Comparison of ENCODE assay signal across 7 cellular contexts in the genomic region with DNA sequence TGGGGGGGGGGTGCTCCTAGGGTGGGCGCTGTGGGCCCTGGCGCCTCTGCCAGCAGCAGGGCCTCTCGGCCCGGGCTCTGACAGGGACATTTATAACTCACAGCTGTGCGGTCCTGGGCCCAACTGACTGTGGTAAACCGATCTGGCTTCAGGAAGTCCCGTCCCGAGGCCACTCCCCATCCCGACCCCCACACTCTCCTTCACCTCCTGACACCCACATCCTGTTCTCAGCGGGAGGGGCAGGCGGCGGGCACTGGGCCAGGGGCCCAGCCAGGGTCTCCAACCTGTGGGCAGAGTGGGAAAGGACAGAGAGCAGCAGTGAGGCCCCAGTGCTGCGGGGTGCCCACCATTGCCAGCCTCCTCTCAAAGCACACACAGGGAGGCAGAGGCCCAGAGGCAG.
DNase-seq lines count a peak whose midpoint lies in the region; ATAC-seq and TF ChIP-seq lines count a peak whose summit lies in the region.

No MANE protein-coding gene starts in this region.

- peak; percentile 90 for ATAC-seq in GM19395 (IDR thresholded peaks at IDR 0.05; ENCODE audit: unreplicated experiment)
- peak; percentile 69 for ATAC-seq in HG03135 (IDR thresholded peaks at IDR 0.05; ENCODE audit: unreplicated experiment)

- DNase-seq in activated CD4-positive, CD25-positive, alpha-beta regulatory T cell (lab: John Stamatoyannopoulos, UW): peak in 3 of 4 experiments; percentile 9 to 34 (median 27)
- DNase-seq in fibroblast of mammary gland (ENCODE audit: low read depth) (peak; percentile 53), spleen (peak; percentile 87), DMS 273 (lab: John Stamatoyannopoulos, UW; ENCODE audit: unreplicated experiment) (no peak), amygdala (lab: John Stamatoyannopoulos, UW) (no peak)

- 0 to 5% (median 2%) methylated on average over 3 to 13 of the region's 13 CpGs for WGBS in spleen, 5 donors

- peak in 1 of 3 donors; percentile 43 for TF ChIP-seq POLR2A in spleen (IDR thresholded peaks at IDR 0.05)

- H3K36me3 ChIP-seq in spleen: peaks cover 0 to 31% (median 0%) of the 10 kb centered on the region in 6 donors

- peaks cover 49 to 100% (median 78%) of the 10 kb centered on the region in 6 donors for H3K4me1 ChIP-seq in spleen

- H3K27me3 ChIP-seq in spleen (replicated peaks in 1 of 7): no peaks in the 10 kb centered on the region

- peak overlapping the region; percentile 41 to 95 (median 78) for H3K27ac ChIP-seq in spleen

- TF ChIP-seq CTCF in fibroblast of mammary gland (conservative IDR thresholded peaks at IDR 0.05; ENCODE audit: control insufficient read depth, insufficient read depth, low read depth, low read length): no peak
- no peak for TF ChIP-seq CTCF in spleen (IDR thresholded peaks at IDR 0.05 in 8 of 11, conservative IDR thresholded peaks at IDR 0.05 in 3 of 11)

- intact Hi-C loops in spleen (cut with DNase I; ENCODE audit: low total_unique reads): no loop called here

- no peak overlapping the region for H3K4me3 ChIP-seq in fibroblast of mammary gland (ENCODE audit: control insufficient read depth, low read depth, low read length)
- H3K4me3 ChIP-seq in spleen: peak overlapping the region in 1 of 8 donors; percentile 40

- H3K9me3 ChIP-seq in spleen: no peaks in the 10 kb centered on the region

Comparison
In these comparisons a context has a peak if more than half of its experiments do, and no peak if none do; other contexts are left out.
1. DNase-seq: peak in activated CD4-positive, CD25-positive, alpha-beta regulatory T cell (3 of 4), fibroblast of mammary gland (single experiment) and spleen (single experiment); none in DMS 273 (single experiment) and amygdala (0 of 56).